In the genomic region with DNA sequence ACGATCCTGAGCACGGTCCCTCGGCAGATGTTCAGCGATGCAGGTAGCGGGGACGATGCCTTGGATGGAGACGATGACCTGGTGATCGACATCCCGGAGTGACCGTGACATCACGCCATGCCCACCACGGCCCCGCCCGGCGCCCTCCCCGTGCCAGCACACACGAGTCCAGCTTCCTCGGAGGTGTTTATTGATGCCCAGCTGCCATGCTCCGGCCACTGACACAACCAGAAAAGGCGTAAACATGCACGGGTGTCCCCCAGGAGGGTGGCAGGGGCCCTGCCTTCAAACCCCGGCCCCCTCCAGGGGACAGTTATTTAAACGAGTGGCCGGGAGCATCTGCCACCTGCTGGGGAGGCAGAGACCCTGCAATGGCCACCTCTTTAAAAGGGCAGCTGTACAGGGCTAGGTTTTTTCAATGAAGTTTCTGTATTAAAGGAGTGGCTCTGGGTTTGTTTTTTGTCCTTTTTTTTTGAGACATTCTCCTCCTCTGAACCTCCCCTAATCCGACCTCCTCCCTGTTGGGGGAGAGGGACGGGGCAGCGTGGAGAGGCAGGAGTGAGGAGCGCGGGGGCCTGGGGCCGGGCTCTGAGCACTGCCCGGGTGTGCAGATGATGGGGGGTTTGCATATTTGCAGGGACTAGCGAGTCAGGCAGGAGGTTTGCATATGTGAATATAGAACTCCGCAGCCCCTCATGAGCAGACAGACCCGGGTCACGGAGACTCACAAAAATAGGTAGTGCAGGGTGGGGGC, we compare ENCODE assay signal across 8 cellular contexts. TPM values are rescaled to one million over a fixed set of nuclear protein-coding genes. Genes with fewer than 3 reads are reported as not detected.
DNase-seq lines count a peak whose midpoint lies in the region; ATAC-seq lines count a peak whose summit lies in the region.

No MANE protein-coding gene starts in this region.

- no peak overlapping the region for H3K4me3 Mint-ChIP-seq in T-helper 17 cell
- H3K4me3 Mint-ChIP-seq in effector memory CD8-positive, alpha-beta T cell, result no peak overlapping the region

- peaks cover 14% of the 10 kb centered on the region for H3K27me3 Mint-ChIP-seq in T-helper 17 cell
- peaks cover 18 to 30% of the 10 kb centered on the region in 2 donors for H3K27me3 Mint-ChIP-seq in effector memory CD8-positive, alpha-beta T cell

- ATAC-seq in T-helper 17 cell (peak; percentile 73), HG02852 (IDR thresholded peaks at IDR 0.05; ENCODE audit: unreplicated experiment) (no peak), HG02870 (IDR thresholded peaks at IDR 0.05; ENCODE audit: unreplicated experiment) (no peak)
- ATAC-seq in effector memory CD8-positive, alpha-beta T cell (replicated peaks), result peak; percentile 76

- no peaks in the 10 kb centered on the region for H3K9me3 Mint-ChIP-seq in effector memory CD8-positive, alpha-beta T cell

- DNase-seq in DMS53 treated with DMSO at 0.1 percent for 48 hours (lab: John Stamatoyannopoulos, UW; ENCODE audit: unreplicated experiment) (peak; percentile 63), HT-29 (ENCODE audit: low spot score) (peak; percentile 41), T-helper 17 cell (peak in 2 of 3 donors; percentile 23 to 35), myocyte (ENCODE audit: low read depth) (peak; percentile 45), GDM1 (lab: John Stamatoyannopoulos, UW) (no peak)
- peak; percentile 27 to 33 (median 33) for DNase-seq in effector memory CD8-positive, alpha-beta T cell

- H3K9me3 ChIP-seq in T-helper 17 cell (ENCODE audit: control insufficient read depth, low read length, poor library complexity, severe bottlenecking), result no peaks in the 10 kb centered on the region

- H3K36me3 Mint-ChIP-seq in T-helper 17 cell (ENCODE audit: low read depth), result peaks cover 7% of the 10 kb centered on the region
- H3K36me3 Mint-ChIP-seq in effector memory CD8-positive, alpha-beta T cell (ENCODE audit: insufficient read depth), result peaks cover 6% of the 10 kb centered on the region

- no peak overlapping the region for H3K27ac Mint-ChIP-seq in T-helper 17 cell
- H3K27ac Mint-ChIP-seq in effector memory CD8-positive, alpha-beta T cell, result no peak overlapping the region

- H3K4me1 Mint-ChIP-seq in T-helper 17 cell, result peaks cover 16% of the 10 kb centered on the region
- H3K4me1 Mint-ChIP-seq in effector memory CD8-positive, alpha-beta T cell (ENCODE audit: low read depth in 2 of 2), result peaks cover 14 to 15% of the 10 kb centered on the region in 2 donors

RNA-seq across cellular contexts. Expression of a gene that starts 5.3 kb away (rescaled TPM):
- 0.89 TPM in 1 of 2 replicates, not detected in the other for total RNA-seq in HT-29 (2014; rRNA removed; shearing (Covaris generic))
- total RNA-seq in T-helper 17 cell (under 1 TPM in 1 of 2 donors, not detected in 1; 0.16 TPM), myocyte (not detected in 2 replicates)
- polyA plus RNA-seq in myocyte (2012), result 0.06 TPM

RNA-seq across cellular contexts. Expression of a gene that starts 9.5 kb away (rescaled TPM):
- 72.2 and 79.2 TPM in 2 replicates for total RNA-seq in HT-29 (2014; rRNA removed; shearing (Covaris generic))
- total RNA-seq in T-helper 17 cell, result 10 to 100 TPM; 72.4 to 76.7 TPM
- 43.8 and 97.6 TPM in 2 replicates for total RNA-seq in myocyte
- 48.0 TPM for polyA plus RNA-seq in myocyte (2012)

RNA-seq across cellular contexts. Expression of a gene that starts 10.1 kb away (rescaled TPM):
- total RNA-seq in HT-29 (2014; rRNA removed; shearing (Covaris generic)), result 21.1 and 23.2 TPM in 2 replicates
- total RNA-seq in T-helper 17 cell, result 10 to 100 TPM; 11.3 to 11.5 TPM
- 11.9 and 12.7 TPM in 2 replicates for total RNA-seq in myocyte
- 8.5 TPM for polyA plus RNA-seq in myocyte (2012)

RNA-seq across cellular contexts. Expression of a gene that starts 17.5 kb away (rescaled TPM):
- total RNA-seq in HT-29 (2014; rRNA removed; shearing (Covaris generic)), result not detected in 2 replicates
- total RNA-seq in T-helper 17 cell (not detected), myocyte (not detected in 2 replicates)
- not detected for polyA plus RNA-seq in myocyte (2012)

RNA-seq across cellular contexts. Expression of a gene that starts 25.6 kb away (rescaled TPM):
- 0.79 TPM in 1 of 2 replicates, not detected in the other for total RNA-seq in HT-29 (2014; rRNA removed; shearing (Covaris generic))
- total RNA-seq in T-helper 17 cell, result not detected
- total RNA-seq in myocyte, result 0.21 and 1.0 TPM in 2 replicates
- polyA plus RNA-seq in myocyte (2012), result 0.26 TPM

Comparison
In these comparisons a context has a peak if more than half of its experiments do, and no peak if none do; other contexts are left out.
1. ATAC-seq: peak in T-helper 17 cell (single experiment) and effector memory CD8-positive, alpha-beta T cell (single experiment); none in HG02852 (single experiment) and HG02870 (single experiment).